In genomic region chr1:94117250-94117851, GRCh38 we compare ENCODE assay signal across 22 cellular contexts. TPM values are rescaled to one million over a fixed set of nuclear protein-coding genes. Genes with fewer than 3 reads are reported as not detected.
A peak's percentile ranks its signal among the peaks of the same experiment; 100 is the strongest.
DNase-seq lines count a peak whose midpoint lies in the region; ATAC-seq, FAIRE-seq and TF ChIP-seq lines count a peak whose summit lies in the region.
"Had no signal": no experiment of that assay in that cellular context is flagged by ENCODE, and none has a peak within 500 bp of the region (broad histone marks: within the 10 kb centered on the region; RNA-seq: fewer than 3 reads in every experiment).

No MANE protein-coding gene starts in this region.

- H3K79me1 ChIP-seq in H1 (ENCODE audit: low read depth, low read length), result no peaks in the 10 kb centered on the region

- H3K27ac ChIP-seq in SK-N-SH (ENCODE audit: low read depth in 2 of 2, low read length in 1 of 2), result peak overlapping the region in 1 of 2 experiments; percentile 74; a peak in 2 of 4 replicates
- H3K27ac ChIP-seq in H1 (ENCODE audit: low read depth, low read length), result no peak overlapping the region
- peak overlapping the region; percentile 33 for H3K27ac ChIP-seq in suprapubic skin
- no peak overlapping the region for H3K27ac ChIP-seq in prostate gland
- H3K27ac ChIP-seq: 22Rv1, HL-60, lower lobe of right lung, upper lobe of right lung had no signal

- intact Hi-C loops in prostate gland (cut with DNase I), result no loop called here

- no peaks in the 10 kb centered on the region for H3K9me3 Mint-ChIP-seq in mesothelial cell of epicardium
- H3K9me3 Mint-ChIP-seq: activated naive CD4-positive, alpha-beta T cell treated with anti-CD3 and anti-CD28 coated beads, Interleukin-2, amount 10 ng/mL, durations not matched to agents 7 days and 5 days; stimulated activated naive CD8-positive, alpha-beta T cell treated with anti-CD3 and anti-CD28 coated beads, Interleukin-15, Interleukin-2, amounts not matched to agents 100 ng/mL and 50 ng/mL, for 24 hours had no signal

- no peak overlapping the region for H3K4me3 Mint-ChIP-seq in mesothelial cell of epicardium
- H3K4me3 Mint-ChIP-seq: activated naive CD4-positive, alpha-beta T cell treated with anti-CD3 and anti-CD28 coated beads, Interleukin-2, amount 10 ng/mL, durations not matched to agents 7 days and 5 days; stimulated activated naive CD8-positive, alpha-beta T cell treated with anti-CD3 and anti-CD28 coated beads, Interleukin-15, Interleukin-2, amounts not matched to agents 100 ng/mL and 50 ng/mL, for 24 hours had no signal

- H2BK120ac ChIP-seq in H1 (replicated peaks; ENCODE audit: low read depth, low read length), result no peak overlapping the region

- no peak; the same call in 2 of the 3 replicates for ATAC-seq in SK-N-SH treated with all-trans-retinoic acid at 6 μM for 48 hours
- ATAC-seq: lower lobe of right lung, upper lobe of right lung had no signal

- no peak overlapping the region; the same call in 1 of the 2 replicates for H2BK15ac ChIP-seq in H1 (ENCODE audit: low read length)

- TF ChIP-seq POLR2A in H1 (IDR thresholded peaks at IDR 0.05; ENCODE audit: control extremely low read depth in 1 of 2, low read depth in 2 of 2, low read length in 2 of 2) (no peak), suprapubic skin (IDR thresholded peaks at IDR 0.05) (no peak), prostate gland (IDR thresholded peaks at IDR 0.05) (no peak)

- no peak overlapping the region for H2AFZ ChIP-seq in SK-N-SH (ENCODE audit: low read depth)
- H2AFZ ChIP-seq in H1 (ENCODE audit: low read length), result peak overlapping the region; percentile 18; the same call in 1 of the 2 replicates

- no peak overlapping the region for H3K56ac ChIP-seq in H1 (replicated peaks; ENCODE audit: insufficient read length, low read depth, low read length)

- POLR2A ChIA-PET in SK-N-SH (lab: Yijun Ruan, JAX) (no interaction called here), H1 (lab: Charles Lee; ENCODE audit: partially characterized antibody) (no interaction called here)

- H3K4me1 ChIP-seq in SK-N-SH (ENCODE audit: control insufficient read depth in 1 of 2, insufficient read depth in 2 of 2, low read depth in 1 of 2, low read length in 1 of 2), result peaks cover 3 to 30% of the 10 kb centered on the region in 2 experiments; a peak in 3 of 4 replicates
- peaks cover 0 to 22% (median 16%) of the 10 kb centered on the region in 4 experiments for H3K4me1 ChIP-seq in H1 (replicated peaks in 1 of 4; ENCODE audit: control insufficient read depth in 3 of 4, insufficient read depth in 4 of 4, low read length in 3 of 4)
- H3K4me1 ChIP-seq in suprapubic skin, result peaks cover 13% of the 10 kb centered on the region
- no peaks in the 10 kb centered on the region for H3K4me1 ChIP-seq in prostate gland (replicated peaks)
- H3K4me1 ChIP-seq: lower lobe of right lung, upper lobe of right lung had no signal

- 85% methylated on average over 12 of the region's 14 CpGs for WGBS in SK-N-SH (ENCODE audit: low lambda C conversion rate)
- 85% methylated on average over 14 of the region's 14 CpGs; no CpG with 5 or more reads in 1 of the 2 experiments for WGBS in H1 (ENCODE audit: extremely low coverage in 1 of 2, insufficient coverage in 1 of 2, insufficient read length in 1 of 2, insufficient replicate concordance in 2 of 2, low coverage in 1 of 2, low lambda C conversion rate in 2 of 2, missing lambda C conversion rate in 1 of 2), 2 experiments
- WGBS in suprapubic skin, result 78% methylated on average over 13 of the region's 14 CpGs
- WGBS in prostate gland, result 82% methylated on average over 14 of the region's 14 CpGs

- H3K36me3 ChIP-seq in SK-N-SH (replicated peaks in 1 of 2; ENCODE audit: control insufficient read depth in 1 of 2, insufficient read depth in 2 of 2, low read length in 1 of 2), result no peaks in the 10 kb centered on the region
- no peaks in the 10 kb centered on the region for H3K36me3 ChIP-seq in H1 (ENCODE audit: control insufficient read depth in 2 of 4, insufficient read depth in 4 of 4, low read length in 3 of 4)
- no peaks in the 10 kb centered on the region for H3K36me3 ChIP-seq in suprapubic skin
- H3K36me3 ChIP-seq in prostate gland, result no peaks in the 10 kb centered on the region
- H3K36me3 ChIP-seq: lower lobe of right lung, ovary, upper lobe of right lung had no signal

- H4K20me1 ChIP-seq in SK-N-SH (ENCODE audit: insufficient read depth) (no peaks in the 10 kb centered on the region), H1 (replicated peaks in 1 of 2; ENCODE audit: control insufficient read depth in 1 of 2, insufficient read depth in 2 of 2, low read length in 2 of 2) (no peaks in the 10 kb centered on the region)

- H4K91ac ChIP-seq in H1 (replicated peaks; ENCODE audit: insufficient read length, low read length), result no peak overlapping the region

- H2BK5ac ChIP-seq in H1 (ENCODE audit: low read depth, low read length), result no peak overlapping the region

- DNase-seq in SK-N-SH (peak; percentile 31), H1 (ENCODE audit: low read depth in 1 of 2, low spot score in 2 of 2) (no peak), mesothelial cell of epicardium (ENCODE audit: low spot score in 2 of 2, unreplicated experiment in 2 of 2) (no peak), suprapubic skin (ENCODE audit: low spot score in 2 of 2) (peak in 1 of 2 donors; percentile 55), EL (no peak), prostate gland (ENCODE audit: low spot score) (no peak)
- DNase-seq in activated CD4-positive, alpha-beta T cell treated with anti-CD3 and anti-CD28 coated beads for 1 hour, result no peak
- DNase-seq: activated CD8-positive, alpha-beta memory T cell treated with anti-CD3 and anti-CD28 coated beads for 24 hours; activated naive CD4-positive, alpha-beta T cell treated with anti-CD3 and anti-CD28 coated beads, Interleukin-2, amount 10 ng/mL, durations not matched to agents 7 days and 5 days; activated T-cell treated with anti-CD3 and anti-CD28 coated beads, Interleukin-2, amount 50 U/mL, for 48 hours; AML-193; anterior cingulate cortex; lower lobe of right lung; NCI-H2171; SW 1271; upper lobe of right lung had no signal

- H3K9ac ChIP-seq in SK-N-SH, result no peak overlapping the region
- no peak overlapping the region for H3K9ac ChIP-seq in H1 (replicated peaks in 1 of 4; ENCODE audit: extremely low read depth in 1 of 4, low read depth in 3 of 4, low read length in 3 of 4)

- H3K4me3 ChIP-seq in SK-N-SH (ENCODE audit: low read depth in 2 of 2, low read length in 1 of 2) (no peak overlapping the region), H1 (ENCODE audit: extremely low read depth in 1 of 4, insufficient read depth in 2 of 4, low read depth in 3 of 4, low read length in 4 of 4) (no peak overlapping the region), suprapubic skin (no peak overlapping the region), prostate gland (no peak overlapping the region)
- H3K4me3 ChIP-seq: lower lobe of right lung, ovary, upper lobe of right lung had no signal

- H3K27me3 Mint-ChIP-seq in mesothelial cell of epicardium (ENCODE audit: low read depth), result no peaks in the 10 kb centered on the region
- H3K27me3 Mint-ChIP-seq: stimulated activated naive CD8-positive, alpha-beta T cell treated with anti-CD3 and anti-CD28 coated beads, Interleukin-15, Interleukin-2, amounts not matched to agents 100 ng/mL and 50 ng/mL, for 24 hours had no signal

- no peak overlapping the region for H3K4ac ChIP-seq in H1 (replicated peaks; ENCODE audit: insufficient read length, low read depth, low read length)

- CTCF ChIA-PET in SK-N-SH (lab: Yijun Ruan, JAX) (interaction anchor here (0.9 to 2.5 kb wide), 2 partner anchors 123 to 219 kb away, joined by 3 to 8 read pairs; no protein-coding TSS in a partner anchor), H1 (lab: Charles Lee; ENCODE audit: partially characterized antibody) (interaction anchor here (1.6 kb wide), 1 partner anchor 38 kb away, joined by 5 read pairs; no protein-coding TSS in a partner anchor)

- no peak for TF ChIP-seq RAD21 in SK-N-SH (IDR thresholded peaks at IDR 0.05; ENCODE audit: low read length)
- TF ChIP-seq RAD21 in H1 (IDR thresholded peaks at IDR 0.05 in 1 of 2, conservative IDR thresholded peaks at IDR 0.05 in 1 of 2; ENCODE audit: low read depth in 2 of 2, low read length in 2 of 2), result no peak

- H3K27me3 ChIP-seq in SK-N-SH (ENCODE audit: insufficient read depth) (no peaks in the 10 kb centered on the region), H1 (replicated peaks in 1 of 4; ENCODE audit: control insufficient read depth in 3 of 4, extremely low read depth in 1 of 4, insufficient read depth in 3 of 4, low read length in 3 of 4) (peaks cover 10 to 35% (median 20%) of the 10 kb centered on the region in 4 experiments), suprapubic skin (no peaks in the 10 kb centered on the region), prostate gland (replicated peaks; ENCODE audit: insufficient read depth) (no peaks in the 10 kb centered on the region)
- H3K27me3 ChIP-seq: ovary, upper lobe of right lung had no signal

- H3K4me2 ChIP-seq in SK-N-SH (no peak overlapping the region), H1 (ENCODE audit: insufficient read depth in 1 of 2, low read depth in 2 of 2, low read length in 2 of 2) (no peak overlapping the region)

- no peak for FAIRE-seq in H1 (lab: Jason Lieb, UNC)

- H2AK5ac ChIP-seq in H1 (ENCODE audit: low read depth, low read length), result no peak overlapping the region

- no peaks in the 10 kb centered on the region for H3K23me2 ChIP-seq in H1 (ENCODE audit: low read depth, low read length)

- TF ChIP-seq CTCF in SK-N-SH (IDR thresholded peaks at IDR 0.05) (no peak), H1 (IDR thresholded peaks at IDR 0.05; ENCODE audit: control extremely low read depth in 1 of 3, insufficient read depth in 1 of 3, low read depth in 1 of 3, low read length in 3 of 3) (no peak), mesothelial cell of epicardium (IDR thresholded peaks at IDR 0.05; ENCODE audit: unreplicated experiment) (no peak), suprapubic skin (IDR thresholded peaks at IDR 0.05) (no peak), prostate gland (IDR thresholded peaks at IDR 0.05) (no peak)

- peak overlapping the region; percentile 60; the same call in 1 of the 2 replicates for H4K8ac ChIP-seq in H1 (ENCODE audit: extremely low read depth, insufficient read depth, low read length)

- no peak overlapping the region for H4K5ac ChIP-seq in H1 (ENCODE audit: insufficient read length, low read depth, low read length)

- H2BK12ac ChIP-seq in H1 (ENCODE audit: low read depth, low read length), result 0 out of 2 replicates have a peak overlapping the region, but pooled peaks have one; percentile 20

- H3K79me2 ChIP-seq in SK-N-SH (ENCODE audit: insufficient read depth), result no peaks in the 10 kb centered on the region
- H3K79me2 ChIP-seq in H1 (ENCODE audit: control insufficient read depth in 1 of 2, insufficient read depth in 2 of 2, low read length in 2 of 2), result no peaks in the 10 kb centered on the region

- H3K18ac ChIP-seq in H1 (ENCODE audit: extremely low read depth, low read length), result no peak overlapping the region

- H3K9me2 ChIP-seq in SK-N-SH, result no peaks in the 10 kb centered on the region

- H3K4me1 Mint-ChIP-seq in mesothelial cell of epicardium, result peaks cover 90% of the 10 kb centered on the region
- H3K4me1 Mint-ChIP-seq: activated naive CD4-positive, alpha-beta T cell treated with anti-CD3 and anti-CD28 coated beads, Interleukin-2, amount 10 ng/mL, durations not matched to agents 7 days and 5 days; IgD-negative memory B cell had no signal

- no peaks in the 10 kb centered on the region for H3K9me3 ChIP-seq in SK-N-SH
- H3K9me3 ChIP-seq in H1 (ENCODE audit: insufficient read depth in 2 of 2, low read depth in 1 of 2, low read length in 1 of 2), result no peaks in the 10 kb centered on the region
- no peaks in the 10 kb centered on the region for H3K9me3 ChIP-seq in suprapubic skin
- no peaks in the 10 kb centered on the region for H3K9me3 ChIP-seq in prostate gland
- H3K9me3 ChIP-seq: lower lobe of right lung, ovary, upper lobe of right lung had no signal

- TF ChIP-seq EP300 in SK-N-SH (IDR thresholded peaks at IDR 0.05; ENCODE audit: borderline replicate concordance in 1 of 2, low read depth in 1 of 2, low read length in 1 of 2) (no peak), H1 (IDR thresholded peaks at IDR 0.05; ENCODE audit: borderline replicate concordance in 1 of 2, low read depth in 2 of 2, low read length in 2 of 2) (no peak), suprapubic skin (IDR thresholded peaks at IDR 0.05) (no peak)

- peak overlapping the region; percentile 99 for H3K27ac Mint-ChIP-seq in mesothelial cell of epicardium
- H3K27ac Mint-ChIP-seq: activated naive CD4-positive, alpha-beta T cell treated with anti-CD3 and anti-CD28 coated beads, Interleukin-2, amount 10 ng/mL, durations not matched to agents 7 days and 5 days had no signal

- H3K14ac ChIP-seq in H1 (ENCODE audit: insufficient read length), result no peak overlapping the region

- no peaks in the 10 kb centered on the region for H3K36me3 Mint-ChIP-seq in mesothelial cell of epicardium
- H3K36me3 Mint-ChIP-seq: activated naive CD4-positive, alpha-beta T cell treated with anti-CD3 and anti-CD28 coated beads, Interleukin-2, amount 10 ng/mL, durations not matched to agents 7 days and 5 days had no signal

- H3K23ac ChIP-seq in H1 (ENCODE audit: insufficient read length), result no peak overlapping the region

- no peak overlapping the region for H2BK20ac ChIP-seq in H1 (ENCODE audit: low read length)

- no peaks in the 10 kb centered on the region for H3F3A ChIP-seq in SK-N-SH (replicated peaks; ENCODE audit: insufficient read depth)

RNA-seq across cellular contexts. Expression of gene ABCA4, which starts 3.6 kb away (rescaled TPM):
- polyA plus RNA-seq in SK-N-SH (2012; rRNA removed), result 0.03 and 0.06 TPM in 2 replicates
- polyA plus RNA-seq in SK-N-SH (2012; cell fraction: cytosol; rRNA removed), result 0.04 TPM in 1 of 2 replicates, not detected in the other
- polyA plus RNA-seq in SK-N-SH (2012; cell fraction: nucleus; rRNA removed), result 0.16 and 0.35 TPM in 2 replicates
- total RNA-seq in H1 (2021; fragmentation: NEBNext Ultra II Directional; extraction: Animal tissue kit (Norgen Biotek cat#: 25700)), result not detected in 2 replicates
- polyA plus RNA-seq in H1 (2011; rRNA removed), result 0.06 TPM in 2 replicates
- 0.06 TPM for polyA plus RNA-seq in H1 (2011; cell fraction: cytosol; rRNA removed)
- 0.50 TPM for polyA plus RNA-seq in H1 (2011; cell fraction: nucleus; rRNA removed)
- 0.12 to 0.62 TPM (median 0.24 TPM) in 4 replicates for polyA plus RNA-seq in H1 (2012, experiment 1 of 2)
- not detected for polyA plus RNA-seq in H1 (2012, experiment 2 of 2)
- 0.06 TPM for polyA plus RNA-seq in H1 (2013, experiment 1 of 2)
- polyA plus RNA-seq in H1 (2013, experiment 2 of 2), result 0.07 TPM
- 0.02 and 0.03 TPM in 2 replicates for polyA minus RNA-seq in H1 (2011; rRNA and poly(A)+ RNA removed)
- polyA minus RNA-seq in H1 (2011; cell fraction: cytosol; rRNA and poly(A)+ RNA removed), result not detected
- polyA minus RNA-seq in H1 (2011; cell fraction: nucleus; rRNA and poly(A)+ RNA removed), result not detected
- total RNA-seq in mesothelial cell of epicardium, result 12.7 to 14.5 TPM (median 14.4 TPM) in 3 replicates
- total RNA-seq in suprapubic skin, result 1 to 10 TPM; 2.8 to 6.8 (median 4.3) TPM
- under 1 TPM; 0.41 to 0.85 TPM for total RNA-seq in prostate gland
- polyA plus RNA-seq: IgD-negative memory B cell had no signal
